1 cellular context compared by ENCODE assay signal in genomic region chr3:42032693-42033349, GRCh38.
TF ChIP-seq lines count a peak whose summit lies in the region.

No MANE protein-coding gene starts in this region.

TF ChIP-seq in K562, 482 proteins besides CTCF, POLR2A, EP300 and RAD21 (continued from another document):
- TF ChIP-seq, protein P1, sequence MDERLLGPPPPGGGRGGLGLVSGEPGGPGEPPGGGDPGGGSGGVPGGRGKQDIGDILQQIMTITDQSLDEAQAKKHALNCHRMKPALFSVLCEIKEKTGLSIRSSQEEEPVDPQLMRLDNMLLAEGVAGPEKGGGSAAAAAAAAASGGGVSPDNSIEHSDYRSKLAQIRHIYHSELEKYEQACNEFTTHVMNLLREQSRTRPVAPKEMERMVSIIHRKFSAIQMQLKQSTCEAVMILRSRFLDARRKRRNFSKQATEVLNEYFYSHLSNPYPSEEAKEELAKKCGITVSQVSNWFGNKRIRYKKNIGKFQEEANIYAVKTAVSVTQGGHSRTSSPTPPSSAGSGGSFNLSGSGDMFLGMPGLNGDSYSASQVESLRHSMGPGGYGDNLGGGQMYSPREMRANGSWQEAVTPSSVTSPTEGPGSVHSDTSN (CRISPR knock-in tag; IDR thresholded peaks at IDR 0.05; ENCODE audit: low read depth): no peak
- TF ChIP-seq, protein P1 (tag; conservative IDR thresholded peaks at IDR 0.05; ENCODE audit: low read depth): peak; percentile 72
- no peak for TF ChIP-seq ZNF282 (CRISPR knock-in tag; IDR thresholded peaks at IDR 0.05)
- TF ChIP-seq TAL1 (IDR thresholded peaks at IDR 0.05): peak; percentile 7; the same call in 1 of the 2 replicates
- TF ChIP-seq, protein P2, sequence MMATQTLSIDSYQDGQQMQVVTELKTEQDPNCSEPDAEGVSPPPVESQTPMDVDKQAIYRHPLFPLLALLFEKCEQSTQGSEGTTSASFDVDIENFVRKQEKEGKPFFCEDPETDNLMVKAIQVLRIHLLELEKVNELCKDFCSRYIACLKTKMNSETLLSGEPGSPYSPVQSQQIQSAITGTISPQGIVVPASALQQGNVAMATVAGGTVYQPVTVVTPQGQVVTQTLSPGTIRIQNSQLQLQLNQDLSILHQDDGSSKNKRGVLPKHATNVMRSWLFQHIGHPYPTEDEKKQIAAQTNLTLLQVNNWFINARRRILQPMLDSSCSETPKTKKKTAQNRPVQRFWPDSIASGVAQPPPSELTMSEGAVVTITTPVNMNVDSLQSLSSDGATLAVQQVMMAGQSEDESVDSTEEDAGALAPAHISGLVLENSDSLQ (IDR thresholded peaks at IDR 0.05): 0 out of 2 replicates have a peak, but pooled peaks have one; percentile 14
- 0 out of 2 replicates have a peak, but pooled peaks have one; percentile 9 for TF ChIP-seq NCOR1 (IDR thresholded peaks at IDR 0.05)
- TF ChIP-seq CEBPG (CRISPR knock-in tag; IDR thresholded peaks at IDR 0.05): peak; percentile 85
- peak; percentile 88 to 93 for TF ChIP-seq CEBPG (tag; conservative IDR thresholded peaks at IDR 0.05 in 1 of 2, IDR thresholded peaks at IDR 0.05 in 1 of 2)
- TF ChIP-seq CBFA2T3 (IDR thresholded peaks at IDR 0.05): peak; percentile 46
- TF ChIP-seq RNF2 (IDR thresholded peaks at IDR 0.05): no peak
